In the genomic region with DNA sequence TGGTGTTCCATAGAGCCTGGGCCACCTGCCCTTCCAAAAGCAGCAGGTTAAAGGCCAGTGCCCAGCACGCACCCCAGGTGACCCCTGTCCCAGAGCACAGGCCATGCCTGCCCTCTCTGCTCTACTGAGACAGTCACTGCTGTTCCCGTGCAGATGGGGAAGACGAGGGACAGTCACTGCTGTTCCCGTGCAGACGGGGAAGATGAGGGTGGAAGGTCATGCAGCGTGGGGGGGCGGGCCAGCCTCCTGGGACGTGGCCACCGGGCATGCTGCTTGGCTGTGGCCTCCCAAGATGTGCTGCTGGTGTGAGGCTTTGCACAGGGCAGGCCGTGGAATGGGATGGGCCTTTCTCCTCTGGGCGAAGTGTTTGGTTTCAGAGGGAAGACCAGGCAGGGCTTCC, we compare ENCODE assay signal across 16 cellular contexts. TPM values are rescaled to one million over a fixed set of nuclear protein-coding genes. Genes with fewer than 3 reads are reported as not detected.
DNase-seq lines count a peak whose midpoint lies in the region; ATAC-seq and TF ChIP-seq lines count a peak whose summit lies in the region.
"Had no signal": no experiment of that assay in that cellular context is flagged by ENCODE, and none has a peak within 500 bp of the region (broad histone marks: within the 10 kb centered on the region; RNA-seq: fewer than 3 reads in every experiment).

No MANE protein-coding gene starts in this region.

- no peak for TF ChIP-seq EP300 in gastroesophageal sphincter (IDR thresholded peaks at IDR 0.05)

- H3K9me3 Mint-ChIP-seq in chondrocyte (ENCODE audit: low read depth) = no peaks in the 10 kb centered on the region
- H3K9me3 Mint-ChIP-seq: CD8-positive, alpha-beta T cell; H9 had no signal

- H3K4me1 ChIP-seq in right atrium auricular region (no peaks in the 10 kb centered on the region), upper lobe of right lung (no peaks in the 10 kb centered on the region), gastroesophageal sphincter (no peaks in the 10 kb centered on the region), breast epithelium (no peaks in the 10 kb centered on the region)

- H3K9me3 ChIP-seq in right atrium auricular region = no peaks in the 10 kb centered on the region
- no peaks in the 10 kb centered on the region for H3K9me3 ChIP-seq in upper lobe of right lung
- H3K9me3 ChIP-seq in gastroesophageal sphincter = no peaks in the 10 kb centered on the region
- no peaks in the 10 kb centered on the region for H3K9me3 ChIP-seq in breast epithelium
- H3K9me3 ChIP-seq: BLaER1 had no signal

- H3K36me3 Mint-ChIP-seq in chondrocyte (ENCODE audit: low read depth) = peaks cover 10% of the 10 kb centered on the region

- H3K4me3 ChIP-seq in right atrium auricular region (no peak overlapping the region), upper lobe of right lung (no peak overlapping the region), gastroesophageal sphincter (no peak overlapping the region), breast epithelium (no peak overlapping the region)
- H3K4me3 ChIP-seq: BLaER1 had no signal

- DNase-seq in left ventricle myocardium superior = peak; percentile 17
- no peak for DNase-seq in right atrium auricular region (ENCODE audit: low spot score)
- DNase-seq in chondrocyte (ENCODE audit: low spot score) = peak; percentile 83
- peak; percentile 52 for DNase-seq in posterior vena cava (ENCODE audit: low spot score)
- DNase-seq in upper lobe of right lung = peak; percentile 56
- DNase-seq in breast epithelium (ENCODE audit: low spot score in 2 of 2) = no peak
- no peak for DNase-seq in activated CD4-positive, alpha-beta T cell treated with anti-CD3 and anti-CD28 coated beads, Interleukin-2, amount 50 U/mL, for 1 hour
- DNase-seq: 8988T; Calu3; CD8-positive, alpha-beta T cell; DMS79 treated with DMSO at 0.1 percent for 48 hours; GF-D8; GOT3; H9 had no signal

- intact Hi-C loops in left ventricle myocardium superior (cut with micrococcal nuclease) (loop anchor here (5.0 kb wide), 1 partner anchor 123 kb away; no protein-coding TSS in a partner anchor), posterior vena cava (cut with DNase I) (loop anchor here in 1 of 2 donors (5.0 kb wide), 1 partner anchor 128 kb away; no protein-coding TSS in a partner anchor), upper lobe of right lung (cut with DNase I) (loop anchor here (5.0 kb wide), 1 partner anchor 123 kb away; no protein-coding TSS in a partner anchor), breast epithelium (cut with DNase I; ENCODE audit: low total_unique reads) (loop anchor here (10.0 kb wide), 1 partner anchor 116 kb away; no protein-coding TSS in a partner anchor)

- H3K4me3 Mint-ChIP-seq in chondrocyte (ENCODE audit: unreplicated experiment) = no peak overlapping the region
- H3K4me3 Mint-ChIP-seq: CD8-positive, alpha-beta T cell; H9 had no signal

- no peaks in the 10 kb centered on the region for H3K4me1 Mint-ChIP-seq in chondrocyte (ENCODE audit: low read depth)

- H3K36me3 ChIP-seq in right atrium auricular region = no peaks in the 10 kb centered on the region
- H3K36me3 ChIP-seq in upper lobe of right lung = peaks cover 3% of the 10 kb centered on the region
- H3K36me3 ChIP-seq in gastroesophageal sphincter = peaks cover 0 to 63% of the 10 kb centered on the region in 2 donors
- H3K36me3 ChIP-seq in breast epithelium = no peaks in the 10 kb centered on the region

- TF ChIP-seq POLR2A in gastroesophageal sphincter (IDR thresholded peaks at IDR 0.05) = no peak
- TF ChIP-seq POLR2A in breast epithelium (IDR thresholded peaks at IDR 0.05) = no peak

- no peaks in the 10 kb centered on the region for H3K27me3 ChIP-seq in right atrium auricular region
- H3K27me3 ChIP-seq in upper lobe of right lung = no peaks in the 10 kb centered on the region
- H3K27me3 ChIP-seq in gastroesophageal sphincter = no peaks in the 10 kb centered on the region
- H3K27me3 ChIP-seq in breast epithelium = no peaks in the 10 kb centered on the region
- H3K27me3 ChIP-seq: BLaER1 had no signal

- H3K27me3 Mint-ChIP-seq in chondrocyte (ENCODE audit: low read depth) = no peaks in the 10 kb centered on the region

- TF ChIP-seq CTCF in right atrium auricular region (IDR thresholded peaks at IDR 0.05) = no peak
- no peak for TF ChIP-seq CTCF in chondrocyte (IDR thresholded peaks at IDR 0.05)
- no peak for TF ChIP-seq CTCF in upper lobe of right lung (IDR thresholded peaks at IDR 0.05)
- no peak for TF ChIP-seq CTCF in gastroesophageal sphincter (IDR thresholded peaks at IDR 0.05)
- no peak for TF ChIP-seq CTCF in breast epithelium (IDR thresholded peaks at IDR 0.05)

- H3K27ac ChIP-seq in right atrium auricular region (no peak overlapping the region), upper lobe of right lung (no peak overlapping the region), gastroesophageal sphincter (no peak overlapping the region), breast epithelium (no peak overlapping the region)
- H3K27ac ChIP-seq: BLaER1 had no signal

- no peak for ATAC-seq in left ventricle myocardium superior
- no peak for ATAC-seq in upper lobe of right lung
- ATAC-seq in gastroesophageal sphincter = no peak
- ATAC-seq: CD8-positive, alpha-beta T cell had no signal

- 40% methylated on average over 2 of the region's 11 CpGs; no CpG with 5 or more reads in 1 of the 2 donors for WGBS in gastroesophageal sphincter (ENCODE audit: low coverage in 1 of 2), 2 donors

- no peak overlapping the region for H3K27ac Mint-ChIP-seq in chondrocyte (ENCODE audit: unreplicated experiment)
- H3K27ac Mint-ChIP-seq: CD8-positive, alpha-beta T cell had no signal

RNA-seq across cellular contexts. Expression of a gene that starts 18.4 kb away (rescaled TPM):
- 3.2 TPM for total RNA-seq in left ventricle myocardium superior
- 1 to 10 TPM; 2.6 to 4.6 TPM for total RNA-seq in right atrium auricular region
- 10.2 to 14.4 TPM (median 13.2 TPM) in 3 replicates for total RNA-seq in chondrocyte
- total RNA-seq in posterior vena cava = 1 to 10 TPM; 4.7 to 6.5 TPM
- total RNA-seq in upper lobe of right lung = 6.3 TPM
- total RNA-seq in gastroesophageal sphincter = 1 to 10 TPM; 3.1 to 5.8 (median 4.4) TPM
- 10 to 100 TPM in 1 of 3 donors, 1 to 10 TPM in 2; 6.2 to 19.3 (median 8.2) TPM for total RNA-seq in breast epithelium

RNA-seq across cellular contexts. Expression of a gene that starts 42.6 kb away (rescaled TPM):
- total RNA-seq in left ventricle myocardium superior (4.9 TPM), right atrium auricular region (1 to 10 TPM; 2.6 to 3.7 TPM), chondrocyte (15.8 to 17.9 TPM (median 17.2 TPM) in 3 replicates), posterior vena cava (1 to 10 TPM; 6.3 to 9.7 TPM), upper lobe of right lung (13.2 TPM), gastroesophageal sphincter (10 to 100 TPM in 1 of 4 donors, 1 to 10 TPM in 3; 3.8 to 13.0 (median 5.1) TPM), breast epithelium (10 to 100 TPM in 2 of 3 donors, 1 to 10 TPM in 1; 5.6 to 12.8 (median 11.7) TPM)

RNA-seq across cellular contexts. Expression of a gene that starts 46.6 kb away (rescaled TPM):
- 19.9 TPM for total RNA-seq in left ventricle myocardium superior
- total RNA-seq in right atrium auricular region = 1 to 10 TPM; 7.7 to 8.1 TPM
- 9.9 to 13.9 TPM (median 13.2 TPM) in 3 replicates for total RNA-seq in chondrocyte
- total RNA-seq in posterior vena cava = 10 to 100 TPM; 10.4 to 16.1 TPM
- total RNA-seq in upper lobe of right lung = 26.0 TPM
- 10 to 100 TPM; 11.3 to 17.1 (median 14.8) TPM for total RNA-seq in gastroesophageal sphincter
- 10 to 100 TPM; 10.7 to 15.5 (median 13.4) TPM for total RNA-seq in breast epithelium

Comparison
In these comparisons a context has a peak if more than half of its experiments do, and no peak if none do; other contexts are left out.
1. DNase-seq: peak in left ventricle myocardium superior (single experiment), chondrocyte (single experiment), posterior vena cava (single experiment) and upper lobe of right lung (single experiment); none in right atrium auricular region (single experiment), breast epithelium (0 of 2) and activated CD4-positive, alpha-beta T cell treated with anti-CD3 and anti-CD28 coated beads, Interleukin-2, amount 50 U/mL, for 1 hour (single experiment).